In genomic region chr2:235555356-235555755, GRCh38 we compare ENCODE assay signal across 1 cellular context.
TF ChIP-seq lines count a peak whose summit lies in the region.

No MANE protein-coding gene starts in this region.

TF ChIP-seq in H1, 55 proteins besides CTCF, POLR2A, EP300 and RAD21 (continued from another document):
- TF ChIP-seq CHD7 (IDR thresholded peaks at IDR 0.05; ENCODE audit: insufficient replicate concordance, low read length): no peak
- TF ChIP-seq HDAC2 (IDR thresholded peaks at IDR 0.05; ENCODE audit: borderline replicate concordance in 1 of 2, low read depth in 2 of 2, low read length in 2 of 2): no peak
- no peak for TF ChIP-seq TAF1 (IDR thresholded peaks at IDR 0.05; ENCODE audit: low read depth, low read length)
- TF ChIP-seq YY1 (IDR thresholded peaks at IDR 0.05; ENCODE audit: low read depth, low read length): no peak
- no peak for TF ChIP-seq NANOG (IDR thresholded peaks at IDR 0.05; ENCODE audit: insufficient read depth, low read depth, low read length, poor library complexity, severe bottlenecking)
- TF ChIP-seq TAF7 (optimal IDR thresholded peaks at IDR 0.05; ENCODE audit: borderline replicate concordance, low read depth, low read length): no peak
- TF ChIP-seq USF2 (IDR thresholded peaks at IDR 0.05; ENCODE audit: low read length): no peak
- TF ChIP-seq TBP (IDR thresholded peaks at IDR 0.05; ENCODE audit: low read depth, low read length): no peak
- TF ChIP-seq ASH2L (IDR thresholded peaks at IDR 0.05; ENCODE audit: low read length): no peak
- TF ChIP-seq RXRA (IDR thresholded peaks at IDR 0.05; ENCODE audit: insufficient read depth, low read depth, low read length): no peak
- TF ChIP-seq CBX5 (IDR thresholded peaks at IDR 0.05; ENCODE audit: low read depth, low read length): no peak
